In genomic region chr15:66936115-66936863, GRCh38 we compare ENCODE assay signal across 11 cellular contexts.
DNase-seq lines count a peak whose midpoint lies in the region; ATAC-seq, FAIRE-seq and TF ChIP-seq lines count a peak whose summit lies in the region.
"Had no signal": no experiment of that assay in that cellular context is flagged by ENCODE, and none has a peak within 500 bp of the region (broad histone marks: within the 10 kb centered on the region; RNA-seq: fewer than 3 reads in every experiment).

No MANE protein-coding gene starts in this region.

- H3K4me3 ChIP-seq in GM23248 (peak overlapping the region; percentile 68), K562 (no peak overlapping the region), hepatocyte (no peak overlapping the region)

- peaks cover 16 to 24% of the 10 kb centered on the region in 2 donors for H3K4me1 Mint-ChIP-seq in stimulated activated naive B cell treated with anti-CD40 and anti-IgM and Interleukin-4, amounts not matched to agents 10 μg/mL and 1 μg/mL and 100 μg/mL, for 72 hours

- ATAC-seq in K562: peak; percentile 23; the same call in 1 of the 3 replicates
- no peak for ATAC-seq in stimulated activated naive B cell treated with anti-CD40 and anti-IgM and Interleukin-4, amounts not matched to agents 10 μg/mL and 1 μg/mL and 100 μg/mL, for 72 hours (replicated peaks)

- CTCF ChIA-PET in K562 (lab: Yijun Ruan, JAX; ENCODE audit: low intra/inter-chr PET ratio): no interaction called here

- peaks cover 23% of the 10 kb centered on the region for H3F3A ChIP-seq in GM23248 (ENCODE audit: insufficient read depth)

- H3K27me3 ChIP-seq in GM23248 (replicated peaks; ENCODE audit: insufficient read depth) (no peaks in the 10 kb centered on the region), K562 (ENCODE audit: control insufficient read depth in 2 of 2, insufficient read depth in 2 of 2, low read length in 2 of 2) (peaks cover 0 to 9% of the 10 kb centered on the region in 2 experiments; a peak in 3 of 5 replicates), hepatocyte (no peaks in the 10 kb centered on the region)

- H3K36me3 ChIP-seq in GM23248 (ENCODE audit: low read depth): no peaks in the 10 kb centered on the region
- no peaks in the 10 kb centered on the region for H3K36me3 ChIP-seq in K562 (ENCODE audit: control insufficient read depth, insufficient read depth, low read length)
- H3K36me3 ChIP-seq in hepatocyte (replicated peaks; ENCODE audit: insufficient read depth, low read depth): no peaks in the 10 kb centered on the region

- peak overlapping the region; percentile 85 for H3K4me2 ChIP-seq in GM23248 (ENCODE audit: unreplicated experiment)
- peak overlapping the region; percentile 38 for H3K4me2 ChIP-seq in K562 (ENCODE audit: insufficient read depth, low read length)
- peak overlapping the region; percentile 71 for H3K4me2 ChIP-seq in hepatocyte

- no peak for TF ChIP-seq POLR2A in K562 (conservative IDR thresholded peaks at IDR 0.05)

- H3K27me3 Mint-ChIP-seq in stimulated activated naive B cell treated with anti-CD40 and anti-IgM and Interleukin-4, amounts not matched to agents 10 μg/mL and 1 μg/mL and 100 μg/mL, for 72 hours: peaks cover 20 to 29% of the 10 kb centered on the region in 2 donors

- no peak for TF ChIP-seq EP300 in K562 (IDR thresholded peaks at IDR 0.05; ENCODE audit: low read length)

- peaks cover 11 to 14% of the 10 kb centered on the region in 2 donors for H3K36me3 Mint-ChIP-seq in stimulated activated naive B cell treated with anti-CD40 and anti-IgM and Interleukin-4, amounts not matched to agents 10 μg/mL and 1 μg/mL and 100 μg/mL, for 72 hours

- peak overlapping the region; percentile 74 for H2AFZ ChIP-seq in GM23248
- H2AFZ ChIP-seq in K562 (ENCODE audit: low read depth, low read length): peak overlapping the region; percentile 75
- H2AFZ ChIP-seq in hepatocyte: no peak overlapping the region

- no peak for TF ChIP-seq RAD21 in K562 (CRISPR knock-in tag; conservative IDR thresholded peaks at IDR 0.05 in 1 of 2, IDR thresholded peaks at IDR 0.05 in 1 of 2)

- peak; percentile 40 for FAIRE-seq in K562 (lab: Jason Lieb, UNC)
- FAIRE-seq: endometrium had no signal

- no peaks in the 10 kb centered on the region for H3K9me1 ChIP-seq in K562 (ENCODE audit: control insufficient read depth, insufficient read depth, low read length)

- no peak overlapping the region for H3K27ac ChIP-seq in GM23248
- no peak overlapping the region for H3K27ac ChIP-seq in K562 (ENCODE audit: extremely low read depth, low read depth, low read length)
- peak overlapping the region; percentile 72 for H3K27ac ChIP-seq in hepatocyte

- DNase-seq in GM23248: peak; percentile 69
- DNase-seq in K562 (ENCODE audit: extremely low read depth in 1 of 4, low spot score in 3 of 4): no peak
- peak; percentile 46 for DNase-seq in hepatocyte (ENCODE audit: low spot score)
- DNase-seq in stimulated activated naive B cell treated with anti-CD40 and anti-IgM and Interleukin-4, amounts not matched to agents 10 μg/mL and 1 μg/mL and 100 μg/mL, for 72 hours: no peak
- no peak for DNase-seq in NCI-H748 treated with DMSO at 0.1 percent for 48 hours (lab: John Stamatoyannopoulos, UW)
- DNase-seq in inferior parietal cortex (ENCODE audit: extremely low spot score): no peak
- DNase-seq in NCI-H748 (lab: John Stamatoyannopoulos, UW; ENCODE audit: unreplicated experiment): no peak
- DNase-seq in activated CD8-positive, alpha-beta memory T cell treated with anti-CD3 and anti-CD28 coated beads, Interleukin-2, amount 50 U/mL, for 48 hours: no peak
- DNase-seq: NCI-H1105 treated with DMSO at 0.1 percent for 48 hours, SW 1271 had no signal

- POLR2A ChIA-PET in K562 (lab: Yijun Ruan, JAX): no interaction called here

- H3K9me3 ChIP-seq in GM23248 (ENCODE audit: low read depth) (no peaks in the 10 kb centered on the region), K562 (replicated peaks; ENCODE audit: control insufficient read depth, insufficient read depth, low read depth, low read length) (0 out of 2 replicates have a peak, but pooled peaks cover 3% of the 10 kb centered on the region), hepatocyte (ENCODE audit: low read depth) (no peaks in the 10 kb centered on the region)

- intact Hi-C loops in K562 (cut with micrococcal nuclease): no loop called here

- in situ Hi-C loops in GM23248 (cut with MboI): loop anchor here (25.0 kb wide), 1 partner anchor 501 kb away; no protein-coding TSS in a partner anchor
- in situ Hi-C loops in K562 (cut with MboI): loop anchor here (10.0 kb wide), 1 partner anchor 899 kb away; no protein-coding TSS in a partner anchor

- no peaks in the 10 kb centered on the region for H3K9me2 ChIP-seq in GM23248 (ENCODE audit: insufficient read depth)
- no peaks in the 10 kb centered on the region for H3K9me2 ChIP-seq in hepatocyte (replicated peaks; ENCODE audit: insufficient read depth)

- peak overlapping the region; percentile 77 for H3K27ac Mint-ChIP-seq in stimulated activated naive B cell treated with anti-CD40 and anti-IgM and Interleukin-4, amounts not matched to agents 10 μg/mL and 1 μg/mL and 100 μg/mL, for 72 hours

- H3K4me3 Mint-ChIP-seq in stimulated activated naive B cell treated with anti-CD40 and anti-IgM and Interleukin-4, amounts not matched to agents 10 μg/mL and 1 μg/mL and 100 μg/mL, for 72 hours: peak overlapping the region in 1 of 2 donors; percentile 46

- H3K9me3 Mint-ChIP-seq in stimulated activated naive B cell treated with anti-CD40 and anti-IgM and Interleukin-4, amounts not matched to agents 10 μg/mL and 1 μg/mL and 100 μg/mL, for 72 hours: peaks cover 8 to 19% of the 10 kb centered on the region in 2 donors

- H3K9ac ChIP-seq in GM23248: peak overlapping the region; percentile 61
- H3K9ac ChIP-seq in K562 (ENCODE audit: insufficient read depth in 1 of 2, low read depth in 2 of 2, low read length in 2 of 2): peak overlapping the region; percentile 3 to 47; a peak in 2 of 4 replicates

- H3K4me1 ChIP-seq in GM23248 (ENCODE audit: insufficient read depth) (peaks cover 35% of the 10 kb centered on the region), K562 (replicated peaks in 1 of 2; ENCODE audit: control insufficient read depth in 2 of 2, insufficient read depth in 2 of 2, low read length in 2 of 2) (peaks cover 13 to 23% of the 10 kb centered on the region in 2 experiments), hepatocyte (ENCODE audit: insufficient read depth) (peaks cover 7% of the 10 kb centered on the region)

- TF ChIP-seq CTCF in K562 (IDR thresholded peaks at IDR 0.05 in 2 of 3, conservative IDR thresholded peaks at IDR 0.05 in 1 of 3; ENCODE audit: insufficient read depth in 2 of 3, low read depth in 1 of 3, low read length in 3 of 3) (no peak), hepatocyte (IDR thresholded peaks at IDR 0.05; ENCODE audit: poor library complexity) (no peak)

- no TSS peak for BruUV-seq in K562 (replicated peaks; lab: Mats Ljungman, UMichigan)

- H3K79me2 ChIP-seq in GM23248 (ENCODE audit: insufficient read depth): no peaks in the 10 kb centered on the region
- H3K79me2 ChIP-seq in K562 (ENCODE audit: control insufficient read depth, insufficient read depth, low read length): no peaks in the 10 kb centered on the region
- no peaks in the 10 kb centered on the region for H3K79me2 ChIP-seq in hepatocyte

- 1 to 2% methylated on average over 24 of the region's 25 CpGs for WGBS in GM23248 (ENCODE audit: low coverage in 1 of 2, low lambda C conversion rate in 2 of 2, missing lambda C conversion rate in 2 of 2), 2 experiments
- 48% methylated on average over 25 of the region's 25 CpGs for WGBS in K562 (ENCODE audit: insufficient coverage, low coverage, missing lambda C conversion rate)
- WGBS in hepatocyte (ENCODE audit: low lambda C conversion rate, missing lambda C conversion rate): 60% methylated on average over 24 of the region's 25 CpGs

- no peaks in the 10 kb centered on the region for H4K20me1 ChIP-seq in GM23248 (ENCODE audit: insufficient read depth)
- no peaks in the 10 kb centered on the region for H4K20me1 ChIP-seq in K562 (replicated peaks; ENCODE audit: control insufficient read depth, insufficient read depth, low read length)
- no peaks in the 10 kb centered on the region for H4K20me1 ChIP-seq in hepatocyte (ENCODE audit: insufficient read depth, poor library complexity, severe bottlenecking)

TF ChIP-seq in K562, 482 proteins besides CTCF, POLR2A, EP300 and RAD21:
- no peak for TF ChIP-seq CC2D1A (IDR thresholded peaks at IDR 0.05)
- TF ChIP-seq, protein P1, sequence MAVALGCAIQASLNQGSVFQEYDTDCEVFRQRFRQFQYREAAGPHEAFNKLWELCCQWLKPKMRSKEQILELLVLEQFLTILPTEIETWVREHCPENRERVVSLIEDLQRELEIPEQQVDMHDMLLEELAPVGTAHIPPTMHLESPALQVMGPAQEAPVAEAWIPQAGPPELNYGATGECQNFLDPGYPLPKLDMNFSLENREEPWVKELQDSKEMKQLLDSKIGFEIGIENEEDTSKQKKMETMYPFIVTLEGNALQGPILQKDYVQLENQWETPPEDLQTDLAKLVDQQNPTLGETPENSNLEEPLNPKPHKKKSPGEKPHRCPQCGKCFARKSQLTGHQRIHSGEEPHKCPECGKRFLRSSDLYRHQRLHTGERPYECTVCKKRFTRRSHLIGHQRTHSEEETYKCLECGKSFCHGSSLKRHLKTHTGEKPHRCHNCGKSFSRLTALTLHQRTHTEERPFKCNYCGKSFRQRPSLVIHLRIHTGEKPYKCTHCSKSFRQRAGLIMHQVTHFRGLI (CRISPR knock-in tag; IDR thresholded peaks at IDR 0.05): no peak
- TF ChIP-seq MTA2 (IDR thresholded peaks at IDR 0.05; ENCODE audit: low read depth): no peak
- no peak for TF ChIP-seq CBX1 (IDR thresholded peaks at IDR 0.05; ENCODE audit: low read depth)
- TF ChIP-seq MEF2A (IDR thresholded peaks at IDR 0.05; ENCODE audit: control insufficient read depth, low read depth, low read length): no peak
- no peak for TF ChIP-seq ETV6 (IDR thresholded peaks at IDR 0.05; ENCODE audit: borderline replicate concordance in 1 of 2, low read depth in 2 of 2, low read length in 1 of 2)
- TF ChIP-seq ETV6 (CRISPR knock-in tag; IDR thresholded peaks at IDR 0.05; ENCODE audit: borderline replicate concordance): no peak
- TF ChIP-seq RBM25 (IDR thresholded peaks at IDR 0.05; ENCODE audit: low read depth, low read length, severe bottlenecking): no peak
- no peak for TF ChIP-seq YBX1 (IDR thresholded peaks at IDR 0.05)
- TF ChIP-seq CHD1 (IDR thresholded peaks at IDR 0.05; ENCODE audit: low read length): no peak

Comparison
In these comparisons a context has a peak if more than half of its experiments do, and no peak if none do; other contexts are left out.
1. DNase-seq: peak in GM23248 (single experiment) and hepatocyte (single experiment); none in K562 (0 of 4), stimulated activated naive B cell treated with anti-CD40 and anti-IgM and Interleukin-4, amounts not matched to agents 10 μg/mL and 1 μg/mL and 100 μg/mL, for 72 hours (single experiment), NCI-H748 treated with DMSO at 0.1 percent for 48 hours (single experiment), inferior parietal cortex (single experiment), NCI-H748 (single experiment) and activated CD8-positive, alpha-beta memory T cell treated with anti-CD3 and anti-CD28 coated beads, Interleukin-2, amount 50 U/mL, for 48 hours (single experiment).
2. Peak in every context shown above with its lines, with median percentiles within 50 percentile points of each other: H3K4me2 ChIP-seq.